ENCODE assay signal across 1 cellular context in the genomic region with DNA sequence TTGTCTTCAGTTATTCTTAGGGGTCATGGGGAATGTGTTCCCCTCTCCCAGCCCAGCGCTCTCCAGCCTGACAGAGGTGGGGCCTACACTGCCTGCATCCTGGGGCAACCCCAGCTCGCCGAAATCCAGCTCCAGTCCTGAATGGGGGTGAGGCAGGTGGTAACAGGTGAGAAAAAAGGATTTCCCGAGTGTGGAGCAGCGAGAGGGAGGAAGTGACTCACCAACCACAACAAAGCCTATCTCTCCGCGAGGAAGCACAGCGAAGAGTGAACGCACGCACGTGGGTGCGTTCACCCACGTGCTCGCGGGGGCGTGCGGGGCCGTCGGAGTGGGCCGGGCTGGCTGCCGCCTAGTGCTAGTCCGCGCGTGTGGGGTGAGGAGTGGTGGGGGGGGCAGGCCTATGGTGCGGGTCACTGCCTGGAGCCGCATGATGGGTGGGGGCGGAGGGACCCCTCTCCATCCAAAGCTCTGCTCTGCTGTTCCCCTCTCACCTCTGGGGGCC.
TF ChIP-seq lines count a peak whose summit lies in the region.

No MANE protein-coding gene starts in this region.

TF ChIP-seq in K562, 482 proteins besides CTCF, POLR2A, EP300 and RAD21 (continues in another document):
- TF ChIP-seq, protein P1, sequence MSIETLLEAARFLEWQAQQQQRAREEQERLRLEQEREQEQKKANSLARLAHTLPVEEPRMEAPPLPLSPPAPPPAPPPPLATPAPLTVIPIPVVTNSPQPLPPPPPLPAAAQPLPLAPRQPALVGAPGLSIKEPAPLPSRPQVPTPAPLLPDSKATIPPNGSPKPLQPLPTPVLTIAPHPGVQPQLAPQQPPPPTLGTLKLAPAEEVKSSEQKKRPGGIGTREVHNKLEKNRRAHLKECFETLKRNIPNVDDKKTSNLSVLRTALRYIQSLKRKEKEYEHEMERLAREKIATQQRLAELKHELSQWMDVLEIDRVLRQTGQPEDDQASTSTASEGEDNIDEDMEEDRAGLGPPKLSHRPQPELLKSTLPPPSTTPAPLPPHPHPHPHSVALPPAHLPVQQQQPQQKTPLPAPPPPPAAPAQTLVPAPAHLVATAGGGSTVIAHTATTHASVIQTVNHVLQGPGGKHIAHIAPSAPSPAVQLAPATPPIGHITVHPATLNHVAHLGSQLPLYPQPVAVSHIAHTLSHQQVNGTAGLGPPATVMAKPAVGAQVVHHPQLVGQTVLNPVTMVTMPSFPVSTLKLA (conservative IDR thresholded peaks at IDR 0.05) = peak; percentile 87 to 92
- TF ChIP-seq ZBTB7A (IDR thresholded peaks at IDR 0.05; ENCODE audit: borderline replicate concordance, control insufficient read depth, low read depth, low read length) (no peak), TEAD4 (IDR thresholded peaks at IDR 0.05; ENCODE audit: low read length) (peak; percentile 65), TEAD4 (CRISPR knock-in tag; IDR thresholded peaks at IDR 0.05; ENCODE audit: borderline replicate concordance) (no peak), JUN (IDR thresholded peaks at IDR 0.05; ENCODE audit: borderline replicate concordance, low read depth, low read length) (no peak), JUN (CRISPR knock-in tag; IDR thresholded peaks at IDR 0.05; ENCODE audit: borderline replicate concordance) (peak; percentile 75; the same call in 1 of the 2 replicates), BHLHE40 (IDR thresholded peaks at IDR 0.05; ENCODE audit: low read length) (peak; percentile 87), MEF2A (IDR thresholded peaks at IDR 0.05; ENCODE audit: control insufficient read depth, low read depth, low read length) (no peak), NBN (IDR thresholded peaks at IDR 0.05; ENCODE audit: low read depth) (no peak), HCFC1 (IDR thresholded peaks at IDR 0.05; ENCODE audit: low read depth, low read length) (no peak), ARID1B (IDR thresholded peaks at IDR 0.05) (peak; percentile 70), CAMTA2 (CRISPR knock-in tag; conservative IDR thresholded peaks at IDR 0.05) (no peak), ZBED1 (IDR thresholded peaks at IDR 0.05) (0 out of 2 replicates have a peak, but pooled peaks have one; percentile 24), SMC3 (conservative IDR thresholded peaks at IDR 0.05; ENCODE audit: insufficient read depth, low read depth, low read length) (no peak), CBFB (CRISPR knock-in tag; IDR thresholded peaks at IDR 0.05) (peak; percentile 55; the same call in 1 of the 2 replicates), SOX6 (IDR thresholded peaks at IDR 0.05) (peak; percentile 92), SPI1 (IDR thresholded peaks at IDR 0.05; ENCODE audit: borderline replicate concordance, low read depth, low read length) (peak; percentile 80), MBD2 (IDR thresholded peaks at IDR 0.05; ENCODE audit: borderline replicate concordance, low read depth) (peak; percentile 29; the same call in 1 of the 2 replicates), JUND (IDR thresholded peaks at IDR 0.05; ENCODE audit: borderline replicate concordance, low read depth, low read length) (peak; percentile 88), JUND (tag; IDR thresholded peaks at IDR 0.05; ENCODE audit: borderline replicate concordance, low read depth, low read length) (peak; percentile 54; the same call in 1 of the 3 replicates), ETV5 (CRISPR knock-in tag; IDR thresholded peaks at IDR 0.05; ENCODE audit: low read depth) (peak; percentile 78), DPF2 (IDR thresholded peaks at IDR 0.05) (peak; percentile 83), ZNF217 (CRISPR knock-in tag; IDR thresholded peaks at IDR 0.05) (no peak), RCOR1 (IDR thresholded peaks at IDR 0.05; ENCODE audit: borderline replicate concordance in 1 of 2, low read depth in 2 of 2, low read length in 2 of 2) (no peak), BRCA1 (IDR thresholded peaks at IDR 0.05) (no peak), BRCA1 (CRISPR knock-in tag; IDR thresholded peaks at IDR 0.05) (no peak), ZNF431 (CRISPR knock-in tag; IDR thresholded peaks at IDR 0.05) (no peak), NFE2 (IDR thresholded peaks at IDR 0.05; ENCODE audit: low read depth) (no peak), ERF (CRISPR knock-in tag; IDR thresholded peaks at IDR 0.05) (no peak), BCOR (IDR thresholded peaks at IDR 0.05) (peak; percentile 19; the same call in 1 of the 2 replicates), ZNF232 (CRISPR knock-in tag; IDR thresholded peaks at IDR 0.05) (no peak), STAT5B (CRISPR knock-in tag; IDR thresholded peaks at IDR 0.05) (no peak), MXI1 (IDR thresholded peaks at IDR 0.05; ENCODE audit: low read depth, low read length) (0 out of 2 replicates have a peak, but pooled peaks have one; percentile 30), ETS2 (tag; IDR thresholded peaks at IDR 0.05; ENCODE audit: borderline replicate concordance, poor library complexity, severe bottlenecking) (no peak), SMARCA4 (IDR thresholded peaks at IDR 0.05) (peak; percentile 61), NR3C1 (CRISPR knock-in tag; IDR thresholded peaks at IDR 0.05) (no peak), GTF2F1 (IDR thresholded peaks at IDR 0.05; ENCODE audit: low read depth, low read length) (no peak), EWSR1 (IDR thresholded peaks at IDR 0.05; ENCODE audit: borderline replicate concordance, low read depth, partially characterized antibody) (no peak), TCF3 (CRISPR knock-in tag; IDR thresholded peaks at IDR 0.05) (peak; percentile 36; the same call in 1 of the 2 replicates), PHTF2 (CRISPR knock-in tag; IDR thresholded peaks at IDR 0.05) (no peak), MYNN (IDR thresholded peaks at IDR 0.05) (peak; percentile 36; the same call in 1 of the 2 replicates), MYNN (CRISPR knock-in tag; IDR thresholded peaks at IDR 0.05) (no peak), ZEB2 (IDR thresholded peaks at IDR 0.05) (peak; percentile 76), PTTG1 (tag; IDR thresholded peaks at IDR 0.05; ENCODE audit: low read depth) (no peak), TEAD1 (CRISPR knock-in tag; IDR thresholded peaks at IDR 0.05) (no peak), KDM1A (IDR thresholded peaks at IDR 0.05) (peak; percentile 64 to 77; a peak in 3 of 4 replicates), ZNF408 (CRISPR knock-in tag; IDR thresholded peaks at IDR 0.05; ENCODE audit: low read depth) (no peak), TCF7 (IDR thresholded peaks at IDR 0.05; ENCODE audit: borderline replicate concordance) (peak; percentile 99)
- TF ChIP-seq, protein P2, sequence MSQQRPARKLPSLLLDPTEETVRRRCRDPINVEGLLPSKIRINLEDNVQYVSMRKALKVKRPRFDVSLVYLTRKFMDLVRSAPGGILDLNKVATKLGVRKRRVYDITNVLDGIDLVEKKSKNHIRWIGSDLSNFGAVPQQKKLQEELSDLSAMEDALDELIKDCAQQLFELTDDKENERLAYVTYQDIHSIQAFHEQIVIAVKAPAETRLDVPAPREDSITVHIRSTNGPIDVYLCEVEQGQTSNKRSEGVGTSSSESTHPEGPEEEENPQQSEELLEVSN (IDR thresholded peaks at IDR 0.05; ENCODE audit: borderline replicate concordance in 1 of 2, extremely low read depth in 1 of 2, insufficient read depth in 1 of 2, insufficient read length in 1 of 2, low read depth in 1 of 2, low read length in 1 of 2, poor library complexity in 1 of 2, severe bottlenecking in 1 of 2) = peak; percentile 65 to 82
- TF ChIP-seq, protein P3, sequence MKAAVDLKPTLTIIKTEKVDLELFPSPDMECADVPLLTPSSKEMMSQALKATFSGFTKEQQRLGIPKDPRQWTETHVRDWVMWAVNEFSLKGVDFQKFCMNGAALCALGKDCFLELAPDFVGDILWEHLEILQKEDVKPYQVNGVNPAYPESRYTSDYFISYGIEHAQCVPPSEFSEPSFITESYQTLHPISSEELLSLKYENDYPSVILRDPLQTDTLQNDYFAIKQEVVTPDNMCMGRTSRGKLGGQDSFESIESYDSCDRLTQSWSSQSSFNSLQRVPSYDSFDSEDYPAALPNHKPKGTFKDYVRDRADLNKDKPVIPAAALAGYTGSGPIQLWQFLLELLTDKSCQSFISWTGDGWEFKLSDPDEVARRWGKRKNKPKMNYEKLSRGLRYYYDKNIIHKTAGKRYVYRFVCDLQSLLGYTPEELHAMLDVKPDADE (conservative IDR thresholded peaks at IDR 0.05; ENCODE audit: control insufficient read depth, low read depth, low read length) = peak; percentile 43; the same call in 1 of the 2 replicates
- TF ChIP-seq, protein P4, sequence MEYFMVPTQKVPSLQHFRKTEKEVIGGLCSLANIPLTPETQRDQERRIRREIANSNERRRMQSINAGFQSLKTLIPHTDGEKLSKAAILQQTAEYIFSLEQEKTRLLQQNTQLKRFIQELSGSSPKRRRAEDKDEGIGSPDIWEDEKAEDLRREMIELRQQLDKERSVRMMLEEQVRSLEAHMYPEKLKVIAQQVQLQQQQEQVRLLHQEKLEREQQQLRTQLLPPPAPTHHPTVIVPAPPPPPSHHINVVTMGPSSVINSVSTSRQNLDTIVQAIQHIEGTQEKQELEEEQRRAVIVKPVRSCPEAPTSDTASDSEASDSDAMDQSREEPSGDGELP (CRISPR knock-in tag; IDR thresholded peaks at IDR 0.05; ENCODE audit: borderline replicate concordance) = peak; percentile 25; the same call in 1 of the 2 replicates
- TF ChIP-seq, protein P5, sequence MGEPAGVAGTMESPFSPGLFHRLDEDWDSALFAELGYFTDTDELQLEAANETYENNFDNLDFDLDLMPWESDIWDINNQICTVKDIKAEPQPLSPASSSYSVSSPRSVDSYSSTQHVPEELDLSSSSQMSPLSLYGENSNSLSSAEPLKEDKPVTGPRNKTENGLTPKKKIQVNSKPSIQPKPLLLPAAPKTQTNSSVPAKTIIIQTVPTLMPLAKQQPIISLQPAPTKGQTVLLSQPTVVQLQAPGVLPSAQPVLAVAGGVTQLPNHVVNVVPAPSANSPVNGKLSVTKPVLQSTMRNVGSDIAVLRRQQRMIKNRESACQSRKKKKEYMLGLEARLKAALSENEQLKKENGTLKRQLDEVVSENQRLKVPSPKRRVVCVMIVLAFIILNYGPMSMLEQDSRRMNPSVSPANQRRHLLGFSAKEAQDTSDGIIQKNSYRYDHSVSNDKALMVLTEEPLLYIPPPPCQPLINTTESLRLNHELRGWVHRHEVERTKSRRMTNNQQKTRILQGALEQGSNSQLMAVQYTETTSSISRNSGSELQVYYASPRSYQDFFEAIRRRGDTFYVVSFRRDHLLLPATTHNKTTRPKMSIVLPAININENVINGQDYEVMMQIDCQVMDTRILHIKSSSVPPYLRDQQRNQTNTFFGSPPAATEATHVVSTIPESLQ (CRISPR knock-in tag; IDR thresholded peaks at IDR 0.05) = no peak
- TF ChIP-seq, protein P6, sequence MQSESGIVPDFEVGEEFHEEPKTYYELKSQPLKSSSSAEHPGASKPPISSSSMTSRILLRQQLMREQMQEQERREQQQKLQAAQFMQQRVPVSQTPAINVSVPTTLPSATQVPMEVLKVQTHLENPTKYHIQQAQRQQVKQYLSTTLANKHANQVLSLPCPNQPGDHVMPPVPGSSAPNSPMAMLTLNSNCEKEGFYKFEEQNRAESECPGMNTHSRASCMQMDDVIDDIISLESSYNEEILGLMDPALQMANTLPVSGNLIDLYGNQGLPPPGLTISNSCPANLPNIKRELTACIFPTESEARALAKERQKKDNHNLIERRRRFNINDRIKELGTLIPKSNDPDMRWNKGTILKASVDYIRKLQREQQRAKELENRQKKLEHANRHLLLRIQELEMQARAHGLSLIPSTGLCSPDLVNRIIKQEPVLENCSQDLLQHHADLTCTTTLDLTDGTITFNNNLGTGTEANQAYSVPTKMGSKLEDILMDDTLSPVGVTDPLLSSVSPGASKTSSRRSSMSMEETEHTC (IDR thresholded peaks at IDR 0.05) = peak; percentile 64; the same call in 1 of the 2 replicates
- TF ChIP-seq, protein P7, sequence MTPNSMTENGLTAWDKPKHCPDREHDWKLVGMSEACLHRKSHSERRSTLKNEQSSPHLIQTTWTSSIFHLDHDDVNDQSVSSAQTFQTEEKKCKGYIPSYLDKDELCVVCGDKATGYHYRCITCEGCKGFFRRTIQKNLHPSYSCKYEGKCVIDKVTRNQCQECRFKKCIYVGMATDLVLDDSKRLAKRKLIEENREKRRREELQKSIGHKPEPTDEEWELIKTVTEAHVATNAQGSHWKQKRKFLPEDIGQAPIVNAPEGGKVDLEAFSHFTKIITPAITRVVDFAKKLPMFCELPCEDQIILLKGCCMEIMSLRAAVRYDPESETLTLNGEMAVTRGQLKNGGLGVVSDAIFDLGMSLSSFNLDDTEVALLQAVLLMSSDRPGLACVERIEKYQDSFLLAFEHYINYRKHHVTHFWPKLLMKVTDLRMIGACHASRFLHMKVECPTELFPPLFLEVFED (CRISPR knock-in tag; conservative IDR thresholded peaks at IDR 0.05) = no peak
- TF ChIP-seq, protein P8, sequence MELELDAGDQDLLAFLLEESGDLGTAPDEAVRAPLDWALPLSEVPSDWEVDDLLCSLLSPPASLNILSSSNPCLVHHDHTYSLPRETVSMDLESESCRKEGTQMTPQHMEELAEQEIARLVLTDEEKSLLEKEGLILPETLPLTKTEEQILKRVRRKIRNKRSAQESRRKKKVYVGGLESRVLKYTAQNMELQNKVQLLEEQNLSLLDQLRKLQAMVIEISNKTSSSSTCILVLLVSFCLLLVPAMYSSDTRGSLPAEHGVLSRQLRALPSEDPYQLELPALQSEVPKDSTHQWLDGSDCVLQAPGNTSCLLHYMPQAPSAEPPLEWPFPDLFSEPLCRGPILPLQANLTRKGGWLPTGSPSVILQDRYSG (tag; conservative IDR thresholded peaks at IDR 0.05; ENCODE audit: low read depth) = no peak
- TF ChIP-seq, protein P9, sequence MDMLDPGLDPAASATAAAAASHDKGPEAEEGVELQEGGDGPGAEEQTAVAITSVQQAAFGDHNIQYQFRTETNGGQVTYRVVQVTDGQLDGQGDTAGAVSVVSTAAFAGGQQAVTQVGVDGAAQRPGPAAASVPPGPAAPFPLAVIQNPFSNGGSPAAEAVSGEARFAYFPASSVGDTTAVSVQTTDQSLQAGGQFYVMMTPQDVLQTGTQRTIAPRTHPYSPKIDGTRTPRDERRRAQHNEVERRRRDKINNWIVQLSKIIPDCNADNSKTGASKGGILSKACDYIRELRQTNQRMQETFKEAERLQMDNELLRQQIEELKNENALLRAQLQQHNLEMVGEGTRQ (CRISPR knock-in tag; IDR thresholded peaks at IDR 0.05) = peak; percentile 44; the same call in 1 of the 2 replicates
- TF ChIP-seq, protein P10, sequence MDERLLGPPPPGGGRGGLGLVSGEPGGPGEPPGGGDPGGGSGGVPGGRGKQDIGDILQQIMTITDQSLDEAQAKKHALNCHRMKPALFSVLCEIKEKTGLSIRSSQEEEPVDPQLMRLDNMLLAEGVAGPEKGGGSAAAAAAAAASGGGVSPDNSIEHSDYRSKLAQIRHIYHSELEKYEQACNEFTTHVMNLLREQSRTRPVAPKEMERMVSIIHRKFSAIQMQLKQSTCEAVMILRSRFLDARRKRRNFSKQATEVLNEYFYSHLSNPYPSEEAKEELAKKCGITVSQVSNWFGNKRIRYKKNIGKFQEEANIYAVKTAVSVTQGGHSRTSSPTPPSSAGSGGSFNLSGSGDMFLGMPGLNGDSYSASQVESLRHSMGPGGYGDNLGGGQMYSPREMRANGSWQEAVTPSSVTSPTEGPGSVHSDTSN (CRISPR knock-in tag; IDR thresholded peaks at IDR 0.05; ENCODE audit: low read depth) = no peak
- TF ChIP-seq, protein P10 (tag; conservative IDR thresholded peaks at IDR 0.05; ENCODE audit: low read depth) = no peak
